In the genomic region with DNA sequence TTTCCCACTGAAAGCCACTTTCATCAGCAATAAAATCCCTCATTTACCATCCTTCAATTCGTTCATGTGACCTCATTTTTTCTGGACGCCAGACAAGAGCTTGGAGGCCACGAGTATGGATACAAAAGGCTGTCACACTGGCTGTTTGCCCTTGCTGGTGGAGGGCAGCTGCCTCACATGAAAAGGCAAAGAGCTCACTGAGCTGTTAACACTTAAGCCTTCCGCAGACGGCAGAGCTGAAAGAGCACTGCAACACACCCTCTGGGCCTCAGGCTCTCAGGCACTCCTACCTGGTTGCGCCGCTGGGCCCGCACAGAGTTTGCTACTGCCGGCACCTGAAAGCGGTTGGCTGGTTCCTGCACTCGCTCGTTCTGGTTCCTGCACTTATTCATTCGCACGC, we compare ENCODE assay signal across 1 cellular context.
TF ChIP-seq lines count a peak whose summit lies in the region.

No MANE protein-coding gene starts in this region.

TF ChIP-seq in GM23338, 12 proteins besides CTCF, POLR2A, EP300 and RAD21 (continued from another document):
- TF ChIP-seq, protein P1, sequence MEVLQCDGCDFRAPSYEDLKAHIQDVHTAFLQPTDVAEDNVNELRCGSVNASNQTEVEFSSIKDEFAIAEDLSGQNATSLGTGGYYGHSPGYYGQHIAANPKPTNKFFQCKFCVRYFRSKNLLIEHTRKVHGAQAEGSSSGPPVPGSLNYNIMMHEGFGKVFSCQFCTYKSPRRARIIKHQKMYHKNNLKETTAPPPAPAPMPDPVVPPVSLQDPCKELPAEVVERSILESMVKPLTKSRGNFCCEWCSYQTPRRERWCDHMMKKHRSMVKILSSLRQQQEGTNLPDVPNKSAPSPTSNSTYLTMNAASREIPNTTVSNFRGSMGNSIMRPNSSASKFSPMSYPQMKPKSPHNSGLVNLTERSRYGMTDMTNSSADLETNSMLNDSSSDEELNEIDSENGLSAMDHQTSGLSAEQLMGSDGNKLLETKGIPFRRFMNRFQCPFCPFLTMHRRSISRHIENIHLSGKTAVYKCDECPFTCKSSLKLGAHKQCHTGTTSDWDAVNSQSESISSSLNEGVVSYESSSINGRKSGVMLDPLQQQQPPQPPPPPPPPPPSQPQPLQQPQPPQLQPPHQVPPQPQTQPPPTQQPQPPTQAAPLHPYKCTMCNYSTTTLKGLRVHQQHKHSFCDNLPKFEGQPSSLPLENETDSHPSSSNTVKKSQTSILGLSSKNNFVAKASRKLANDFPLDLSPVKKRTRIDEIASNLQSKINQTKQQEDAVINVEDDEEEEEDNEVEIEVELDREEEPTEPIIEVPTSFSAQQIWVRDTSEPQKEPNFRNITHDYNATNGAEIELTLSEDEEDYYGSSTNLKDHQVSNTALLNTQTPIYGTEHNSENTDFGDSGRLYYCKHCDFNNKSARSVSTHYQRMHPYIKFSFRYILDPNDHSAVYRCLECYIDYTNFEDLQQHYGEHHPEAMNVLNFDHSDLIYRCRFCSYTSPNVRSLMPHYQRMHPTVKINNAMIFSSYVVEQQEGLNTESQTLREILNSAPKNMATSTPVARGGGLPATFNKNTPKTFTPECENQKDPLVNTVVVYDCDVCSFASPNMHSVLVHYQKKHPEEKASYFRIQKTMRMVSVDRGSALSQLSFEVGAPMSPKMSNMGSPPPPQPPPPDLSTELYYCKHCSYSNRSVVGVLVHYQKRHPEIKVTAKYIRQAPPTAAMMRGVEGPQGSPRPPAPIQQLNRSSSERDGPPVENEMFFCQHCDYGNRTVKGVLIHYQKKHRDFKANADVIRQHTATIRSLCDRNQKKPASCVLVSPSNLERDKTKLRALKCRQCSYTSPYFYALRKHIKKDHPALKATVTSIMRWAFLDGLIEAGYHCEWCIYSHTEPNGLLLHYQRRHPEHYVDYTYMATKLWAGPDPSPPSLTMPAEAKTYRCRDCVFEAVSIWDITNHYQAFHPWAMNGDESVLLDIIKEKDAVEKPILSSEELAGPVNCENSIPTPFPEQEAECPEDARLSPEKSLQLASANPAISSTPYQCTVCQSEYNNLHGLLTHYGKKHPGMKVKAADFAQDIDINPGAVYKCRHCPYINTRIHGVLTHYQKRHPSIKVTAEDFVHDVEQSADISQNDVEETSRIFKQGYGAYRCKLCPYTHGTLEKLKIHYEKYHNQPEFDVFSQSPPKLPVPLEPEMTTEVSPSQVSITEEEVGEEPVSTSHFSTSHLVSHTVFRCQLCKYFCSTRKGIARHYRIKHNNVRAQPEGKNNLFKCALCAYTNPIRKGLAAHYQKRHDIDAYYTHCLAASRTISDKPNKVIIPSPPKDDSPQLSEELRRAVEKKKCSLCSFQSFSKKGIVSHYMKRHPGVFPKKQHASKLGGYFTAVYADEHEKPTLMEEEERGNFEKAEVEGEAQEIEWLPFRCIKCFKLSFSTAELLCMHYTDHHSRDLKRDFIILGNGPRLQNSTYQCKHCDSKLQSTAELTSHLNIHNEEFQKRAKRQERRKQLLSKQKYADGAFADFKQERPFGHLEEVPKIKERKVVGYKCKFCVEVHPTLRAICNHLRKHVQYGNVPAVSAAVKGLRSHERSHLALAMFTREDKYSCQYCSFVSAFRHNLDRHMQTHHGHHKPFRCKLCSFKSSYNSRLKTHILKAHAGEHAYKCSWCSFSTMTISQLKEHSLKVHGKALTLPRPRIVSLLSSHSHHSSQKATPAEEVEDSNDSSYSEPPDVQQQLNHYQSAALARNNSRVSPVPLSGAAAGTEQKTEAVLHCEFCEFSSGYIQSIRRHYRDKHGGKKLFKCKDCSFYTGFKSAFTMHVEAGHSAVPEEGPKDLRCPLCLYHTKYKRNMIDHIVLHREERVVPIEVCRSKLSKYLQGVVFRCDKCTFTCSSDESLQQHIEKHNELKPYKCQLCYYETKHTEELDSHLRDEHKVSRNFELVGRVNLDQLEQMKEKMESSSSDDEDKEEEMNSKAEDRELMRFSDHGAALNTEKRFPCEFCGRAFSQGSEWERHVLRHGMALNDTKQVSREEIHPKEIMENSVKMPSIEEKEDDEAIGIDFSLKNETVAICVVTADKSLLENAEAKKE (CRISPR knock-in tag; IDR thresholded peaks at IDR 0.05), result no peak
- no peak for TF ChIP-seq ZNF331 (CRISPR knock-in tag; IDR thresholded peaks at IDR 0.05; ENCODE audit: low read depth)
